Comparison of ENCODE assay signal across 13 cellular contexts in genomic region chr19:33390120-33390907, GRCh38. TPM values are rescaled to one million over a fixed set of nuclear protein-coding genes. Genes with fewer than 3 reads are reported as not detected.
A peak's percentile ranks its signal among the peaks of the same experiment; 100 is the strongest.
DNase-seq lines count a peak whose midpoint lies in the region; ATAC-seq, FAIRE-seq and TF ChIP-seq lines count a peak whose summit lies in the region.
"Had no signal": no experiment of that assay in that cellular context is flagged by ENCODE, and none has a peak within 500 bp of the region (broad histone marks: within the 10 kb centered on the region; RNA-seq: fewer than 3 reads in every experiment).

No MANE protein-coding gene starts in this region.

- H3K4me2 ChIP-seq in PC-9 = no peak overlapping the region

- no peaks in the 10 kb centered on the region for H3K9me2 ChIP-seq in PC-9 (ENCODE audit: insufficient read depth)

- H3K9ac ChIP-seq in kidney (ENCODE audit: low read length in 2 of 2) = no peak overlapping the region

- no peak overlapping the region for H3K4me3 ChIP-seq in cardiac fibroblast (replicated peaks in 1 of 2; ENCODE audit: low read depth in 2 of 2, low read length in 2 of 2)
- H3K4me3 ChIP-seq in kidney (ENCODE audit: low read length in 2 of 2) = no peak overlapping the region
- H3K4me3 ChIP-seq in PC-9 = no peak overlapping the region

- POLR2A ChIA-PET in PC-9 (lab: Charles Lee; ENCODE audit: unreplicated experiment) = no interaction called here

- DNase-seq in NCI-H1105 treated with DMSO at 0.1 percent for 48 hours (lab: John Stamatoyannopoulos, UW) (peak; percentile 70), cardiac fibroblast (ENCODE audit: low read depth in 2 of 2) (peak; percentile 25 to 84), kidney (peak; percentile 72), superior temporal gyrus (ENCODE audit: extremely low spot score) (peak; percentile 71), PC-9 (no peak)
- no peak for DNase-seq in stimulated activated CD4-positive, alpha-beta T cell treated with anti-CD3 and anti-CD28 coated beads, Interleukin-1b, Interleukin-23, amount 100 ng/mL, for 48 hours
- DNase-seq: activated B cell treated with CpG ODN at 0.5 μM for 24 hours; activated naive CD8-positive, alpha-beta T cell treated with anti-CD3 and anti-CD28 coated beads, Interleukin-2, amount 10 ng/mL, durations not matched to agents 7 days and 5 days; DMS153; NCI-H774 had no signal

- H3K9me3 ChIP-seq in kidney (ENCODE audit: control insufficient read depth in 1 of 2, low read length in 2 of 2) (no peaks in the 10 kb centered on the region), PC-9 (ENCODE audit: insufficient read depth, low read depth) (no peaks in the 10 kb centered on the region)

- TF ChIP-seq CTCF in cardiac fibroblast (IDR thresholded peaks at IDR 0.05; ENCODE audit: low read depth, low read length) (no peak), kidney (IDR thresholded peaks at IDR 0.05; ENCODE audit: borderline replicate concordance, extremely low read depth, insufficient read depth) (no peak), PC-9 (conservative IDR thresholded peaks at IDR 0.05) (no peak)

- BruUV-seq in PC-9 (replicated peaks; lab: Mats Ljungman, UMichigan) = no TSS peak

- CTCF ChIA-PET in PC-9 (lab: Charles Lee) = no interaction called here

- intact Hi-C loops in kidney (cut with DNase I) = no loop called here
- intact Hi-C loops in PC-9 (cut with micrococcal nuclease; ENCODE audit: unreplicated experiment) = no loop called here

- H3K27me3 ChIP-seq in PC-9 (ENCODE audit: insufficient read depth, low read depth) = no peaks in the 10 kb centered on the region

- H3K27ac ChIP-seq in kidney (ENCODE audit: low read depth in 2 of 2, low read length in 2 of 2) = peak overlapping the region; percentile 37 to 74
- H3K27ac ChIP-seq in PC-9 = no peak overlapping the region

- H3K36me3 ChIP-seq in kidney (ENCODE audit: control insufficient read depth in 1 of 2, insufficient read depth in 2 of 2, low read length in 2 of 2) (no peaks in the 10 kb centered on the region), PC-9 (ENCODE audit: low read depth) (no peaks in the 10 kb centered on the region)

- peaks cover 27% of the 10 kb centered on the region for H4K20me1 ChIP-seq in PC-9 (ENCODE audit: insufficient read depth)

- peaks cover 16% of the 10 kb centered on the region; the same call in 1 of the 2 replicates for H3F3A ChIP-seq in PC-9 (ENCODE audit: insufficient read depth, low read depth)

- H3K79me2 ChIP-seq in PC-9 (ENCODE audit: low read depth) = 0 out of 2 replicates have a peak, but pooled peaks cover under 1% of the 10 kb centered on the region

- no peak for FAIRE-seq in kidney (lab: Jason Lieb, UNC)
- FAIRE-seq: HTR-8/SVneo had no signal

- H3K4me1 ChIP-seq in kidney (ENCODE audit: control insufficient read depth in 1 of 2, insufficient read depth in 1 of 2, low read depth in 1 of 2, low read length in 2 of 2) (peaks cover 19 to 48% of the 10 kb centered on the region in 2 donors), PC-9 (replicated peaks; ENCODE audit: insufficient read depth) (peaks cover 6% of the 10 kb centered on the region)

- no peak for ATAC-seq in GM21737 (IDR thresholded peaks at IDR 0.05; ENCODE audit: unreplicated experiment)
- ATAC-seq in HG02852 (IDR thresholded peaks at IDR 0.05; ENCODE audit: unreplicated experiment) = no peak

- H2AFZ ChIP-seq in PC-9 = no peak overlapping the region

RNA-seq across cellular contexts. Expression of gene CEBPG, which starts 16.8 kb away (rescaled TPM):
- total RNA-seq in kidney = 22.4 TPM
- 13.0 TPM for polyA plus RNA-seq in kidney (ENCODE audit: insufficient read depth, low read depth, low replicate concordance)
- 31.0 and 33.4 TPM in 2 replicates for total RNA-seq in PC-9 (2021)

Comparison
In these comparisons a context has a peak if more than half of its experiments do, and no peak if none do; other contexts are left out.
1. DNase-seq: peak in NCI-H1105 treated with DMSO at 0.1 percent for 48 hours (single experiment), cardiac fibroblast (2 of 2), kidney (single experiment) and superior temporal gyrus (single experiment); none in stimulated activated CD4-positive, alpha-beta T cell treated with anti-CD3 and anti-CD28 coated beads, Interleukin-1b, Interleukin-23, amount 100 ng/mL, for 48 hours (single experiment) and PC-9 (0 of 2).